In genomic region chr1:221801773-221802516, GRCh38 we compare ENCODE assay signal across 10 cellular contexts.
A peak's percentile ranks its signal among the peaks of the same experiment; 100 is the strongest.
DNase-seq lines count a peak whose midpoint lies in the region; ATAC-seq, FAIRE-seq and TF ChIP-seq lines count a peak whose summit lies in the region.
"Had no signal": no experiment of that assay in that cellular context is flagged by ENCODE, and none has a peak within 500 bp of the region (broad histone marks: within the 10 kb centered on the region; RNA-seq: fewer than 3 reads in every experiment).

No MANE protein-coding gene starts in this region.

- peak; percentile 51 to 58 for ATAC-seq in activated CD4-positive, CD25-positive, alpha-beta regulatory T cell treated with anti-CD3 and anti-CD28 coated beads, Interleukin-2, amount 50 U/mL, for 24 hours
- ATAC-seq in HG03439 (IDR thresholded peaks at IDR 0.05; ENCODE audit: unreplicated experiment), result no peak

- intact Hi-C loops in PC-9 (cut with micrococcal nuclease; ENCODE audit: unreplicated experiment), result loop anchor here (5.0 kb wide), 1 partner anchor 45 kb away; no protein-coding TSS in a partner anchor
- intact Hi-C loops in endothelial cell of umbilical vein (cut with micrococcal nuclease), result no loop called here

- H3K9me1 ChIP-seq in endothelial cell of umbilical vein (replicated peaks; ENCODE audit: control insufficient read depth, extremely low read depth, insufficient read depth, low read length), result no peaks in the 10 kb centered on the region

- H4K20me1 ChIP-seq in PC-9 (ENCODE audit: insufficient read depth) (no peaks in the 10 kb centered on the region), endothelial cell of umbilical vein (replicated peaks; ENCODE audit: control insufficient read depth, extremely low read depth, insufficient read depth, low read length) (no peaks in the 10 kb centered on the region)

- peaks cover 11% of the 10 kb centered on the region for H3F3A ChIP-seq in PC-9 (ENCODE audit: insufficient read depth, low read depth)

- no peak for TF ChIP-seq POLR2A in endothelial cell of umbilical vein (IDR thresholded peaks at IDR 0.05; ENCODE audit: low read depth, low read length)

- H3K9me2 ChIP-seq in PC-9 (ENCODE audit: insufficient read depth), result no peaks in the 10 kb centered on the region

- no peaks in the 10 kb centered on the region for H3K36me3 ChIP-seq in PC-9 (ENCODE audit: low read depth)
- H3K36me3 ChIP-seq in endothelial cell of umbilical vein (ENCODE audit: control insufficient read depth in 2 of 2, extremely low read depth in 1 of 2, insufficient read depth in 2 of 2, low read length in 2 of 2), result no peaks in the 10 kb centered on the region
- no peaks in the 10 kb centered on the region for H3K36me3 ChIP-seq in skeletal muscle satellite cell (ENCODE audit: insufficient read depth, low read length)
- H3K36me3 ChIP-seq: right atrium auricular region had no signal

- dilution Hi-C loops in endothelial cell of umbilical vein (cut with MboI; ENCODE audit: extremely low pct_ligation_motif_present, low sequenced_read_pairs), result no loop called here

- H3K4me1 ChIP-seq in PC-9 (replicated peaks; ENCODE audit: insufficient read depth) (peaks cover 15% of the 10 kb centered on the region), endothelial cell of umbilical vein (ENCODE audit: control insufficient read depth, extremely low read depth, insufficient read depth, low read length) (no peaks in the 10 kb centered on the region), skeletal muscle satellite cell (ENCODE audit: control insufficient read depth, insufficient read depth, low read length) (peaks cover 15% of the 10 kb centered on the region)
- H3K4me1 ChIP-seq: right atrium auricular region had no signal

- peak overlapping the region; percentile 47 for H3K27ac ChIP-seq in PC-9
- no peak overlapping the region for H3K27ac ChIP-seq in endothelial cell of umbilical vein (ENCODE audit: insufficient read depth, low read depth, low read length)
- H3K27ac ChIP-seq: right atrium auricular region had no signal

- H3K9me3 ChIP-seq in PC-9 (ENCODE audit: insufficient read depth, low read depth) (peaks cover 4% of the 10 kb centered on the region; the same call in 1 of the 2 replicates), endothelial cell of umbilical vein (replicated peaks; ENCODE audit: control insufficient read depth, insufficient read depth, low read length) (no peaks in the 10 kb centered on the region), skeletal muscle satellite cell (replicated peaks; ENCODE audit: low read length) (no peaks in the 10 kb centered on the region)

- H3K9ac ChIP-seq in endothelial cell of umbilical vein (replicated peaks; ENCODE audit: extremely low read depth, insufficient read depth, low read length) (no peak overlapping the region), skeletal muscle satellite cell (ENCODE audit: low read depth, low read length) (no peak overlapping the region)

- H3K27me3 ChIP-seq in PC-9 (ENCODE audit: insufficient read depth, low read depth), result no peaks in the 10 kb centered on the region
- no peaks in the 10 kb centered on the region for H3K27me3 ChIP-seq in endothelial cell of umbilical vein (ENCODE audit: control insufficient read depth in 2 of 2, insufficient read depth in 2 of 2, low read length in 2 of 2)
- H3K27me3 ChIP-seq in skeletal muscle satellite cell (ENCODE audit: control insufficient read depth, insufficient read depth, low read length), result no peaks in the 10 kb centered on the region
- H3K27me3 ChIP-seq: right atrium auricular region had no signal

- CTCF ChIA-PET in PC-9 (lab: Charles Lee), result interaction anchor here (0.9 to 1.7 kb wide), 3 partner anchors 8 to 654 kb away, joined by 3 to 15 read pairs (median 4); no protein-coding TSS in a partner anchor
- CTCF ChIA-PET in endothelial cell of umbilical vein (lab: Charles Lee), result interaction anchor here (0.8 to 1.4 kb wide), 8 partner anchors 8 to 90 kb away, joined by 3 to 5 read pairs (median 4); no protein-coding TSS in a partner anchor

- H3K79me2 ChIP-seq in PC-9 (ENCODE audit: low read depth) (no peaks in the 10 kb centered on the region), endothelial cell of umbilical vein (ENCODE audit: control insufficient read depth, insufficient read depth, low read length) (no peaks in the 10 kb centered on the region)

- no TSS peak for BruUV-seq in PC-9 (replicated peaks; lab: Mats Ljungman, UMichigan)
- BruUV-seq in endothelial cell of umbilical vein (replicated peaks; lab: Mats Ljungman, UMichigan), result no TSS peak

- TF ChIP-seq CTCF in PC-9 (conservative IDR thresholded peaks at IDR 0.05) (no peak), endothelial cell of umbilical vein (IDR thresholded peaks at IDR 0.05; ENCODE audit: extremely low read depth in 1 of 2, insufficient read depth in 1 of 2, low read depth in 1 of 2, low read length in 2 of 2) (no peak)

- POLR2A ChIA-PET in PC-9 (lab: Charles Lee; ENCODE audit: unreplicated experiment), result interaction anchor here (0.6 to 0.9 kb wide), 3 partner anchors 19 to 60 kb away, joined by 3 to 10 read pairs (median 8); partner anchors contain the start of gene DUSP10
- POLR2A ChIA-PET in endothelial cell of umbilical vein (lab: Charles Lee), result no interaction called here

- no peak for FAIRE-seq in endothelial cell of umbilical vein (lab: Jason Lieb, UNC)
- FAIRE-seq: A204.1 had no signal

- H3K4me2 ChIP-seq in PC-9, result peak overlapping the region; percentile 36; the same call in 1 of the 2 replicates
- no peak overlapping the region for H3K4me2 ChIP-seq in endothelial cell of umbilical vein (ENCODE audit: insufficient read depth, low read length)
- peak overlapping the region; percentile 5 for H3K4me2 ChIP-seq in skeletal muscle satellite cell (ENCODE audit: low read length)

- H2AFZ ChIP-seq in PC-9 (no peak overlapping the region), endothelial cell of umbilical vein (ENCODE audit: low read depth, low read length) (no peak overlapping the region)

- no peak for DNase-seq in activated CD4-positive, CD25-positive, alpha-beta regulatory T cell treated with anti-CD3 and anti-CD28 coated beads, Interleukin-2, amount 50 U/mL, for 72 hours
- DNase-seq in PC-9, result peak in 1 of 2 experiments; percentile 49
- no peak for DNase-seq in endothelial cell of umbilical vein (ENCODE audit: low read depth, low spot score)
- no peak for DNase-seq in 8988T
- no peak for DNase-seq in NK-92 treated with Interleukin-12 subunit alpha and Interleukin-12 subunit beta, amount 100 ng/mL, for 24 hours (lab: John Stamatoyannopoulos, UW)

- H3K4me3 ChIP-seq in PC-9, result no peak overlapping the region
- no peak overlapping the region for H3K4me3 ChIP-seq in endothelial cell of umbilical vein (replicated peaks in 1 of 3; ENCODE audit: insufficient read depth in 1 of 3, low read depth in 1 of 3, low read length in 3 of 3)
- H3K4me3 ChIP-seq in skeletal muscle satellite cell (ENCODE audit: low read length), result no peak overlapping the region
- H3K4me3 ChIP-seq: right atrium auricular region had no signal

TF ChIP-seq in endothelial cell of umbilical vein, 7 proteins besides CTCF, POLR2A, EP300 and RAD21:
- TF ChIP-seq FOS (IDR thresholded peaks at IDR 0.05; ENCODE audit: borderline replicate concordance, insufficient read depth, low read length) (peak; percentile 72), GATA2 (IDR thresholded peaks at IDR 0.05; ENCODE audit: insufficient read depth, insufficient read length, low read depth, low read length) (no peak)
